13 cellular contexts compared by ENCODE assay signal in genomic region chr1:88179943-88180342, GRCh38.
"Had no signal": no experiment of that assay in that cellular context is flagged by ENCODE, and none has a peak within 500 bp of the region (broad histone marks: within the 10 kb centered on the region; RNA-seq: fewer than 3 reads in every experiment).

No MANE protein-coding gene starts in this region.

- H3K9me3 Mint-ChIP-seq: dendritic cell treated with granulocyte-macrophage colony-stimulating factor and Interleukin-4, amounts not matched to agents 40 ng/mL and 50 ng/mL, for 4 days; naive thymus-derived CD8-positive, alpha-beta T cell; stimulated activated memory B cell treated with anti-CD40 and anti-IgM and Interleukin-4, amounts not matched to agents 10 μg/mL and 1 μg/mL and 100 μg/mL, for 72 hours; stimulated activated naive CD8-positive, alpha-beta T cell treated with anti-CD3 and anti-CD28 coated beads, Interleukin-15, Interleukin-2, amounts not matched to agents 100 ng/mL and 50 ng/mL, for 24 hours had no signal

- H3K9me3 ChIP-seq: mucosa of descending colon, neutrophil, psoas muscle, right lobe of liver, testis, tibial nerve, upper lobe of right lung, vagina had no signal

- H3K36me3 ChIP-seq: neutrophil, right lobe of liver, tibial nerve, upper lobe of right lung, vagina had no signal

- H3K4me1 ChIP-seq: psoas muscle, testis, upper lobe of right lung, vagina had no signal

- H3K4me3 Mint-ChIP-seq: dendritic cell treated with granulocyte-macrophage colony-stimulating factor and Interleukin-4, amounts not matched to agents 40 ng/mL and 50 ng/mL, for 4 days; naive thymus-derived CD8-positive, alpha-beta T cell; stimulated activated memory B cell treated with anti-CD40 and anti-IgM and Interleukin-4, amounts not matched to agents 10 μg/mL and 1 μg/mL and 100 μg/mL, for 72 hours; stimulated activated naive CD8-positive, alpha-beta T cell treated with anti-CD3 and anti-CD28 coated beads, Interleukin-15, Interleukin-2, amounts not matched to agents 100 ng/mL and 50 ng/mL, for 24 hours had no signal

- H3K4me3 ChIP-seq: hepatocyte, mucosa of descending colon, psoas muscle, right lobe of liver, testis, tibial nerve, upper lobe of right lung, vagina had no signal

- H3K27me3 Mint-ChIP-seq: dendritic cell treated with granulocyte-macrophage colony-stimulating factor and Interleukin-4, amounts not matched to agents 40 ng/mL and 50 ng/mL, for 4 days; stimulated activated memory B cell treated with anti-CD40 and anti-IgM and Interleukin-4, amounts not matched to agents 10 μg/mL and 1 μg/mL and 100 μg/mL, for 72 hours; stimulated activated naive CD8-positive, alpha-beta T cell treated with anti-CD3 and anti-CD28 coated beads, Interleukin-15, Interleukin-2, amounts not matched to agents 100 ng/mL and 50 ng/mL, for 24 hours had no signal

- H3K4me1 Mint-ChIP-seq: naive thymus-derived CD8-positive, alpha-beta T cell had no signal

- H2AFZ ChIP-seq: hepatocyte had no signal

- H3K4me2 ChIP-seq: hepatocyte had no signal

- H3K79me2 ChIP-seq: hepatocyte had no signal

- H3K27me3 ChIP-seq: hepatocyte, neutrophil, right lobe of liver, testis, tibial nerve, upper lobe of right lung, vagina had no signal

- H3K36me3 Mint-ChIP-seq: naive thymus-derived CD8-positive, alpha-beta T cell; stimulated activated memory B cell treated with anti-CD40 and anti-IgM and Interleukin-4, amounts not matched to agents 10 μg/mL and 1 μg/mL and 100 μg/mL, for 72 hours had no signal

- H3K27ac ChIP-seq: neutrophil, psoas muscle, testis, tibial nerve, upper lobe of right lung, vagina had no signal

- H3K27ac Mint-ChIP-seq: dendritic cell treated with granulocyte-macrophage colony-stimulating factor and Interleukin-4, amounts not matched to agents 40 ng/mL and 50 ng/mL, for 4 days; naive thymus-derived CD8-positive, alpha-beta T cell; stimulated activated memory B cell treated with anti-CD40 and anti-IgM and Interleukin-4, amounts not matched to agents 10 μg/mL and 1 μg/mL and 100 μg/mL, for 72 hours; stimulated activated naive CD8-positive, alpha-beta T cell treated with anti-CD3 and anti-CD28 coated beads, Interleukin-15, Interleukin-2, amounts not matched to agents 100 ng/mL and 50 ng/mL, for 24 hours had no signal
